In genomic region chr5:129904667-129905466, GRCh38 we compare ENCODE assay signal across 8 cellular contexts. TPM values are rescaled to one million over a fixed set of nuclear protein-coding genes. Genes with fewer than 3 reads are reported as not detected.
DNase-seq lines count a peak whose midpoint lies in the region; ATAC-seq and TF ChIP-seq lines count a peak whose summit lies in the region.

No MANE protein-coding gene starts in this region.

- H3K27me3 Mint-ChIP-seq in T-cell: peaks cover 35 to 42% of the 10 kb centered on the region in 2 donors

- peak overlapping the region; percentile 94 for H2AFZ ChIP-seq in neuron (ENCODE audit: low read depth, low read length)

- peaks cover 17% of the 10 kb centered on the region for H3K4me1 ChIP-seq in neuron (ENCODE audit: insufficient read depth, low read length)

- in situ Hi-C loops in G401 (cut with HindIII; ENCODE audit: low sequenced_read_pairs): no loop called here

- H3K27ac Mint-ChIP-seq in T-cell: no peak overlapping the region

- H3K36me3 ChIP-seq in neuron (ENCODE audit: insufficient read depth, low read length): no peaks in the 10 kb centered on the region

- POLR2A ChIA-PET in T-cell (lab: Charles Lee): no interaction called here

- no peaks in the 10 kb centered on the region for H3K9me3 ChIP-seq in neuron (ENCODE audit: low read length)

- peak; percentile 50 for ATAC-seq in HG02798 (IDR thresholded peaks at IDR 0.05; ENCODE audit: poor library complexity, unreplicated experiment)
- peak in 3 of 4 experiments; percentile 35 to 50 (median 44) for ATAC-seq in T-cell (replicated peaks in 1 of 4)

- H3K4me1 Mint-ChIP-seq in T-cell: peaks cover 13 to 19% (median 14%) of the 10 kb centered on the region in 3 donors

- peak overlapping the region; percentile 68 for H3K4me3 ChIP-seq in fibroblast of the aortic adventitia (ENCODE audit: low read depth, low read length)
- peak overlapping the region; percentile 43 for H3K4me3 ChIP-seq in neuron (ENCODE audit: low read length)

- DNase-seq in NCI-H82 (lab: John Stamatoyannopoulos, UW) (peak; percentile 21), NCI-H82 treated with DMSO at 0.1 percent for 48 hours (lab: John Stamatoyannopoulos, UW; ENCODE audit: unreplicated experiment) (no peak), T-cell (no peak), fibroblast of the aortic adventitia (ENCODE audit: low read depth) (no peak), G401 (ENCODE audit: low spot score) (no peak), mucosa of gallbladder (ENCODE audit: low spot score) (no peak)

- H3K27me3 ChIP-seq in neuron (ENCODE audit: insufficient read depth, low read length): peaks cover 40% of the 10 kb centered on the region

- no peak for TF ChIP-seq CTCF in fibroblast of the aortic adventitia (IDR thresholded peaks at IDR 0.05; ENCODE audit: insufficient read depth, low read length)

- CTCF ChIA-PET in T-cell (lab: Charles Lee): no interaction called here

- peak overlapping the region in 2 of 3 donors; percentile 71 to 86 for H3K4me3 Mint-ChIP-seq in T-cell

- H3K9me3 Mint-ChIP-seq in T-cell: no peaks in the 10 kb centered on the region

- H3K36me3 Mint-ChIP-seq in T-cell: no peaks in the 10 kb centered on the region

RNA-seq across cellular contexts. Expression of gene CHSY3, which starts 0.6 kb away (rescaled TPM):
- total RNA-seq in T-cell (not detected), fibroblast of the aortic adventitia (ENCODE audit: low replicate concordance) (2.9 and 17.8 TPM in 2 replicates), mucosa of gallbladder (3.1 TPM)
- total RNA-seq in G401 (2014; rRNA removed; shearing (Covaris generic)): 0.06 TPM in 1 of 2 replicates, not detected in the other
